ENCODE assay signal across 1 cellular context in the genomic region with DNA sequence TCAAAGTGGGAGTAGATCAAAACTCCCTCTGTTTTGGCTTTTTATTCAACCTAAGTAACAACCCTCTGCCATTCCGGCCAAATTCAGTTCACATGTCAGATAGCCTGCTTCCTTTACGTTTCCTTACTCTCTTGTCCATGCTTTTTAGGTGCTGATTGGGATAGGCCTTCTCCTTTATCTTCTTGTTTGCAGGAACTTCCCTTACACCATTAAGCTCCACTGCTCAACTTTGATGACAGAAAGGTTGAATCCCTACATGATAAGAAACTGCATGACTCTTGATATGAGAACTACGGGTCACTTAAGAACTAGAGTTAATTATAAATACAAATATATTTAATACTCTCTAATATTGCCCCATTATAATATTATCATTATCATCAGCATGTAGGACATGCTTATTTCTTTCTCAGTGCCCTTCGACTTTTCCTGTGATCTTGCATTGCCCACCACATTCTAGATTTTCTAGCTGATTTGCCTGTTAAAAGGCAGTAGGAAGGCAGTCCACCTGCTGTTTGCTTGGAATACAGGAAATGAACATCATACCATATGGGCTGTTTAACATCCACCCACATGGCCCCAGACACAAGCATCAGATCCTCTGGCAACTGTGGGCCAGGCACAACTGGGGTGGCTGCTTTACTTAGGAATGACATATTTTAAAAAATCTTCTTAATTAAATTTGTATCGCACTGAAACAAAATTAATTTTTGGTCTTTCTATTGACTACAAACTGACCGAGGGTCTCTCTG.
TF ChIP-seq lines count a peak whose summit lies in the region.

No MANE protein-coding gene starts in this region.

TF ChIP-seq in GM23338, 12 proteins besides CTCF, POLR2A, EP300 and RAD21 (continued from another document):
- TF ChIP-seq, protein P1, sequence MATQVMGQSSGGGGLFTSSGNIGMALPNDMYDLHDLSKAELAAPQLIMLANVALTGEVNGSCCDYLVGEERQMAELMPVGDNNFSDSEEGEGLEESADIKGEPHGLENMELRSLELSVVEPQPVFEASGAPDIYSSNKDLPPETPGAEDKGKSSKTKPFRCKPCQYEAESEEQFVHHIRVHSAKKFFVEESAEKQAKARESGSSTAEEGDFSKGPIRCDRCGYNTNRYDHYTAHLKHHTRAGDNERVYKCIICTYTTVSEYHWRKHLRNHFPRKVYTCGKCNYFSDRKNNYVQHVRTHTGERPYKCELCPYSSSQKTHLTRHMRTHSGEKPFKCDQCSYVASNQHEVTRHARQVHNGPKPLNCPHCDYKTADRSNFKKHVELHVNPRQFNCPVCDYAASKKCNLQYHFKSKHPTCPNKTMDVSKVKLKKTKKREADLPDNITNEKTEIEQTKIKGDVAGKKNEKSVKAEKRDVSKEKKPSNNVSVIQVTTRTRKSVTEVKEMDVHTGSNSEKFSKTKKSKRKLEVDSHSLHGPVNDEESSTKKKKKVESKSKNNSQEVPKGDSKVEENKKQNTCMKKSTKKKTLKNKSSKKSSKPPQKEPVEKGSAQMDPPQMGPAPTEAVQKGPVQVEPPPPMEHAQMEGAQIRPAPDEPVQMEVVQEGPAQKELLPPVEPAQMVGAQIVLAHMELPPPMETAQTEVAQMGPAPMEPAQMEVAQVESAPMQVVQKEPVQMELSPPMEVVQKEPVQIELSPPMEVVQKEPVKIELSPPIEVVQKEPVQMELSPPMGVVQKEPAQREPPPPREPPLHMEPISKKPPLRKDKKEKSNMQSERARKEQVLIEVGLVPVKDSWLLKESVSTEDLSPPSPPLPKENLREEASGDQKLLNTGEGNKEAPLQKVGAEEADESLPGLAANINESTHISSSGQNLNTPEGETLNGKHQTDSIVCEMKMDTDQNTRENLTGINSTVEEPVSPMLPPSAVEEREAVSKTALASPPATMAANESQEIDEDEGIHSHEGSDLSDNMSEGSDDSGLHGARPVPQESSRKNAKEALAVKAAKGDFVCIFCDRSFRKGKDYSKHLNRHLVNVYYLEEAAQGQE (IDR thresholded peaks at IDR 0.05; ENCODE audit: unreplicated experiment): no peak
- TF ChIP-seq JUNB (IDR thresholded peaks at IDR 0.05; ENCODE audit: unreplicated experiment) (no peak), EZH2phosphoT487 (IDR thresholded peaks at IDR 0.05; ENCODE audit: unreplicated experiment) (no peak)
- TF ChIP-seq, protein P2, sequence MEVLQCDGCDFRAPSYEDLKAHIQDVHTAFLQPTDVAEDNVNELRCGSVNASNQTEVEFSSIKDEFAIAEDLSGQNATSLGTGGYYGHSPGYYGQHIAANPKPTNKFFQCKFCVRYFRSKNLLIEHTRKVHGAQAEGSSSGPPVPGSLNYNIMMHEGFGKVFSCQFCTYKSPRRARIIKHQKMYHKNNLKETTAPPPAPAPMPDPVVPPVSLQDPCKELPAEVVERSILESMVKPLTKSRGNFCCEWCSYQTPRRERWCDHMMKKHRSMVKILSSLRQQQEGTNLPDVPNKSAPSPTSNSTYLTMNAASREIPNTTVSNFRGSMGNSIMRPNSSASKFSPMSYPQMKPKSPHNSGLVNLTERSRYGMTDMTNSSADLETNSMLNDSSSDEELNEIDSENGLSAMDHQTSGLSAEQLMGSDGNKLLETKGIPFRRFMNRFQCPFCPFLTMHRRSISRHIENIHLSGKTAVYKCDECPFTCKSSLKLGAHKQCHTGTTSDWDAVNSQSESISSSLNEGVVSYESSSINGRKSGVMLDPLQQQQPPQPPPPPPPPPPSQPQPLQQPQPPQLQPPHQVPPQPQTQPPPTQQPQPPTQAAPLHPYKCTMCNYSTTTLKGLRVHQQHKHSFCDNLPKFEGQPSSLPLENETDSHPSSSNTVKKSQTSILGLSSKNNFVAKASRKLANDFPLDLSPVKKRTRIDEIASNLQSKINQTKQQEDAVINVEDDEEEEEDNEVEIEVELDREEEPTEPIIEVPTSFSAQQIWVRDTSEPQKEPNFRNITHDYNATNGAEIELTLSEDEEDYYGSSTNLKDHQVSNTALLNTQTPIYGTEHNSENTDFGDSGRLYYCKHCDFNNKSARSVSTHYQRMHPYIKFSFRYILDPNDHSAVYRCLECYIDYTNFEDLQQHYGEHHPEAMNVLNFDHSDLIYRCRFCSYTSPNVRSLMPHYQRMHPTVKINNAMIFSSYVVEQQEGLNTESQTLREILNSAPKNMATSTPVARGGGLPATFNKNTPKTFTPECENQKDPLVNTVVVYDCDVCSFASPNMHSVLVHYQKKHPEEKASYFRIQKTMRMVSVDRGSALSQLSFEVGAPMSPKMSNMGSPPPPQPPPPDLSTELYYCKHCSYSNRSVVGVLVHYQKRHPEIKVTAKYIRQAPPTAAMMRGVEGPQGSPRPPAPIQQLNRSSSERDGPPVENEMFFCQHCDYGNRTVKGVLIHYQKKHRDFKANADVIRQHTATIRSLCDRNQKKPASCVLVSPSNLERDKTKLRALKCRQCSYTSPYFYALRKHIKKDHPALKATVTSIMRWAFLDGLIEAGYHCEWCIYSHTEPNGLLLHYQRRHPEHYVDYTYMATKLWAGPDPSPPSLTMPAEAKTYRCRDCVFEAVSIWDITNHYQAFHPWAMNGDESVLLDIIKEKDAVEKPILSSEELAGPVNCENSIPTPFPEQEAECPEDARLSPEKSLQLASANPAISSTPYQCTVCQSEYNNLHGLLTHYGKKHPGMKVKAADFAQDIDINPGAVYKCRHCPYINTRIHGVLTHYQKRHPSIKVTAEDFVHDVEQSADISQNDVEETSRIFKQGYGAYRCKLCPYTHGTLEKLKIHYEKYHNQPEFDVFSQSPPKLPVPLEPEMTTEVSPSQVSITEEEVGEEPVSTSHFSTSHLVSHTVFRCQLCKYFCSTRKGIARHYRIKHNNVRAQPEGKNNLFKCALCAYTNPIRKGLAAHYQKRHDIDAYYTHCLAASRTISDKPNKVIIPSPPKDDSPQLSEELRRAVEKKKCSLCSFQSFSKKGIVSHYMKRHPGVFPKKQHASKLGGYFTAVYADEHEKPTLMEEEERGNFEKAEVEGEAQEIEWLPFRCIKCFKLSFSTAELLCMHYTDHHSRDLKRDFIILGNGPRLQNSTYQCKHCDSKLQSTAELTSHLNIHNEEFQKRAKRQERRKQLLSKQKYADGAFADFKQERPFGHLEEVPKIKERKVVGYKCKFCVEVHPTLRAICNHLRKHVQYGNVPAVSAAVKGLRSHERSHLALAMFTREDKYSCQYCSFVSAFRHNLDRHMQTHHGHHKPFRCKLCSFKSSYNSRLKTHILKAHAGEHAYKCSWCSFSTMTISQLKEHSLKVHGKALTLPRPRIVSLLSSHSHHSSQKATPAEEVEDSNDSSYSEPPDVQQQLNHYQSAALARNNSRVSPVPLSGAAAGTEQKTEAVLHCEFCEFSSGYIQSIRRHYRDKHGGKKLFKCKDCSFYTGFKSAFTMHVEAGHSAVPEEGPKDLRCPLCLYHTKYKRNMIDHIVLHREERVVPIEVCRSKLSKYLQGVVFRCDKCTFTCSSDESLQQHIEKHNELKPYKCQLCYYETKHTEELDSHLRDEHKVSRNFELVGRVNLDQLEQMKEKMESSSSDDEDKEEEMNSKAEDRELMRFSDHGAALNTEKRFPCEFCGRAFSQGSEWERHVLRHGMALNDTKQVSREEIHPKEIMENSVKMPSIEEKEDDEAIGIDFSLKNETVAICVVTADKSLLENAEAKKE (CRISPR knock-in tag; IDR thresholded peaks at IDR 0.05): no peak
TF ChIP-seq in GM23338: peak in this region for 0.
